1 cellular context compared by ENCODE assay signal in genomic region chr1:92747735-92748134, GRCh38.
A peak's percentile ranks its signal among the peaks of the same experiment; 100 is the strongest.
TF ChIP-seq lines count a peak whose summit lies in the region.

No MANE protein-coding gene starts in this region.

TF ChIP-seq in K562, 482 proteins besides CTCF, POLR2A, EP300 and RAD21 (continued from another document):
- TF ChIP-seq CUX1 (CRISPR knock-in tag; IDR thresholded peaks at IDR 0.05) (no peak), USF2 (CRISPR knock-in tag; IDR thresholded peaks at IDR 0.05) (0 out of 2 replicates have a peak, but pooled peaks have one; percentile 13), TOE1 (IDR thresholded peaks at IDR 0.05; ENCODE audit: borderline replicate concordance) (peak; percentile 57; the same call in 1 of the 2 replicates), TOE1 (CRISPR knock-in tag; IDR thresholded peaks at IDR 0.05; ENCODE audit: borderline replicate concordance, low read depth) (no peak), CHD4 (IDR thresholded peaks at IDR 0.05; ENCODE audit: insufficient read depth, insufficient replicate concordance, low read depth, low read length, poor library complexity, severe bottlenecking) (no peak), RFX1 (IDR thresholded peaks at IDR 0.05) (no peak), ADNP (tag; IDR thresholded peaks at IDR 0.05) (no peak), MAX (CRISPR knock-in tag; IDR thresholded peaks at IDR 0.05) (no peak), ZNF584 (CRISPR knock-in tag; IDR thresholded peaks at IDR 0.05; ENCODE audit: low read depth) (no peak), GTF3C2 (IDR thresholded peaks at IDR 0.05; ENCODE audit: borderline replicate concordance, extremely low read depth, insufficient read length) (no peak)
